ENCODE assay signal across 8 cellular contexts in the genomic region with DNA sequence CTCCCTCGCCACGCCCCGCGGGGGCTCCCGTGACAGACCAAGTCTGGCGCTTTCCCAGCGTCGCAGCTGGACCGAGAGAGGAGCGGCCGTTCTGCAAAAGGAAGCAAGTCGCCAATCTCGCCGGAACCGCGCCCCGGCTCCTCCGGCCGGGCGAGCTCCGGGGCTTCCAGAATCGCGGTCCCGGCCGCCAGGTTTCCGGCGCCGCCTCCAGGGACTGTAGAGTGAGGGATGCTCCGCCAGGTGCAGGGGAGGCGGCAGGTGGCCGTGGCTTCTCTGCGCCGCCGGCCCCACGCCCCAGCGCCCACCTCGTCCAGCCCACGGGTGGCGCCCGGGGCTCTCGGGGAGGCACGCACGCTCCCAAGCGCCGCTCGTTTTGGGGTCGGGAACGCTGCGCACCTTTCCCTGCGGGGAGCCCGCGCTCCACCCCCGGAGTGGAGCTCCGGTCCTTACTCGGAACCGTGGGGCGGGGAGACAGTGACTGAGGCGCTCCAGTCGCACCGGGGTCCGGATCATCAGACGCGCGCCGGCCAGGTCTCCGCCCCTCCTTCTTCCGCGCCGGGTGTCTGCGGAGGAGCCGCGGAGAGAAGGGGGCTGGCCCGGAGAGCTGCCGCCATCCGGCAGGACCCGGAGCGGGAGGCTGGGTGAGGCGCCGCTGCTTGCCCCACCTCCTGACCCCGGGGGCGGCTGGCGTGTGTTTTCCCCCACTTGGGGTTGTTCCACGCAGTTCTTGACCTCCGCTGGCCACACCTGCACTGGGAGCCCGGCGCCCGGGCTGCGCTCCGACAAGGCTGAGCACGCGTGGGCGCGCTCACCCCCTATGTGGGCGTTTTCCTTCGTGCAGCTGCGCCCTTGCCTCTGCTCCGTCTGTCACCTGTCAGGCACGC. TPM values are rescaled to one million over a fixed set of nuclear protein-coding genes. Genes with fewer than 3 reads are reported as not detected.
A peak's percentile ranks its signal among the peaks of the same experiment; 100 is the strongest.
DNase-seq lines count a peak whose midpoint lies in the region; ATAC-seq and TF ChIP-seq lines count a peak whose summit lies in the region.

A gene with protein sequence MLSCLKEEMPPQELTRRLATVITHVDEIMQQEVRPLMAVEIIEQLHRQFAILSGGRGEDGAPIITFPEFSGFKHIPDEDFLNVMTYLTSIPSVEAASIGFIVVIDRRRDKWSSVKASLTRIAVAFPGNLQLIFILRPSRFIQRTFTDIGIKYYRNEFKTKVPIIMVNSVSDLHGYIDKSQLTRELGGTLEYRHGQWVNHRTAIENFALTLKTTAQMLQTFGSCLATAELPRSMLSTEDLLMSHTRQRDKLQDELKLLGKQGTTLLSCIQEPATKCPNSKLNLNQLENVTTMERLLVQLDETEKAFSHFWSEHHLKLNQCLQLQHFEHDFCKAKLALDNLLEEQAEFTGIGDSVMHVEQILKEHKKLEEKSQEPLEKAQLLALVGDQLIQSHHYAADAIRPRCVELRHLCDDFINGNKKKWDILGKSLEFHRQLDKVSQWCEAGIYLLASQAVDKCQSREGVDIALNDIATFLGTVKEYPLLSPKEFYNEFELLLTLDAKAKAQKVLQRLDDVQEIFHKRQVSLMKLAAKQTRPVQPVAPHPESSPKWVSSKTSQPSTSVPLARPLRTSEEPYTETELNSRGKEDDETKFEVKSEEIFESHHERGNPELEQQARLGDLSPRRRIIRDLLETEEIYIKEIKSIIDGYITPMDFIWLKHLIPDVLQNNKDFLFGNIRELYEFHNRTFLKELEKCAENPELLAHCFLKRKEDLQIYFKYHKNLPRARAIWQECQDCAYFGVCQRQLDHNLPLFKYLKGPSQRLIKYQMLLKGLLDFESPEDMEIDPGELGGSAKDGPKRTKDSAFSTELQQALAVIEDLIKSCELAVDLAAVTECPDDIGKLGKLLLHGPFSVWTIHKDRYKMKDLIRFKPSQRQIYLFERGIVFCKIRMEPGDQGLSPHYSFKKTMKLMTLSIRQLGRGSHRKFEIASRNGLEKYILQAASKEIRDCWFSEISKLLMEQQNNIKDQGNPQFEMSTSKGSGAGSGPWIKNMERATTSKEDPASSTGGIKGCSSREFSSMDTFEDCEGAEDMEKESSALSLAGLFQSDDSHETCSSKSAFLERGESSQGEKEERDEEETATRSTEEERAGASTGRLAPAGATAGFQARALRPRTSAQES (minus strand): TSS at position 480 of the 884 bp plus-strand sequence. CDS start 642 bp downstream, outside the sequence.

- H3K27me3 ChIP-seq in heart left ventricle (peaks cover 0 to 40% (median 8%) of the 10 kb centered on the region in 9 donors), transverse colon (peaks cover 72% of the 10 kb centered on the region)

- no peak; the same call in 1 of the 2 replicates for TF ChIP-seq RAD21 in Ishikawa (IDR thresholded peaks at IDR 0.05; ENCODE audit: low read depth)

- peak within 1 kb of the TSS; percentile 51 for H3K27ac Mint-ChIP-seq in activated naive CD8-positive, alpha-beta T cell

- H3K9me3 Mint-ChIP-seq in activated naive CD8-positive, alpha-beta T cell (ENCODE audit: low read depth), result no peaks in the 10 kb centered on the region

- H3K36me3 ChIP-seq in heart left ventricle (no peaks in the 10 kb centered on the region), transverse colon (no peaks in the 10 kb centered on the region)

- H3K27ac ChIP-seq in heart left ventricle (no peak within 1 kb of the TSS), transverse colon (peak within 1 kb of the TSS in 3 of 4 donors; percentile 8 to 22 (median 20))

- TF ChIP-seq POLR2A in heart left ventricle (IDR thresholded peaks at IDR 0.05) (no peak), transverse colon (IDR thresholded peaks at IDR 0.05) (no peak)

- H3K36me3 Mint-ChIP-seq in activated naive CD8-positive, alpha-beta T cell, result no peaks in the 10 kb centered on the region

- peak within 1 kb of the TSS; percentile 92 for H3K4me3 Mint-ChIP-seq in activated naive CD8-positive, alpha-beta T cell

- peaks cover 0 to 20% (median 10%) of the 10 kb centered on the region in 12 donors for H3K4me1 ChIP-seq in heart left ventricle
- H3K4me1 ChIP-seq in transverse colon, result peaks cover 0 to 19% (median 13%) of the 10 kb centered on the region in 4 donors

- peak; percentile 72 for ATAC-seq in GM21367 (IDR thresholded peaks at IDR 0.05; ENCODE audit: unreplicated experiment)
- ATAC-seq in heart left ventricle, result peak in 3 of 4 donors; percentile 76 to 88 (median 77)

- no peak for TF ChIP-seq CTCF in heart left ventricle (IDR thresholded peaks at IDR 0.05)
- no peak for TF ChIP-seq CTCF in transverse colon (IDR thresholded peaks at IDR 0.05)

- H3K27me3 Mint-ChIP-seq in activated naive CD8-positive, alpha-beta T cell, result no peaks in the 10 kb centered on the region

- peaks cover 23% of the 10 kb centered on the region for H3K4me1 Mint-ChIP-seq in activated naive CD8-positive, alpha-beta T cell (ENCODE audit: low read depth)

- TF ChIP-seq EP300 in Ishikawa (IDR thresholded peaks at IDR 0.05; ENCODE audit: borderline replicate concordance) (0 out of 2 replicates have a peak, but pooled peaks have one; percentile 3), transverse colon (IDR thresholded peaks at IDR 0.05; ENCODE audit: low read depth) (no peak)

- intact Hi-C loops in heart left ventricle (cut with DNase I) (no loop called here), transverse colon (cut with DNase I; ENCODE audit: low total_unique reads) (no loop called here)

- no peaks in the 10 kb centered on the region for H3K9me3 ChIP-seq in heart left ventricle
- H3K9me3 ChIP-seq in transverse colon, result no peaks in the 10 kb centered on the region

- in situ Hi-C loops in transverse colon (cut with MboI; ENCODE audit: low pct_ligation_motif_present in 1 of 4, low pct_unique_long_range_greater_than_20kb in 1 of 4, low sequenced_read_pairs in 3 of 4), result no loop called here

- WGBS in heart left ventricle, 4 donors, result 0 to 1% (median 0%) methylated on average over 17 to 98 of the region's 98 CpGs
- 1% methylated on average over 45 of the region's 98 CpGs; no CpG with 5 or more reads in 1 of the 2 donors for WGBS in transverse colon (ENCODE audit: low coverage in 1 of 2), 2 donors

- DNase-seq in CD1c-positive myeloid dendritic cell (ENCODE audit: extremely low spot score) (peak; percentile 69), SK-N-DZ (ENCODE audit: low spot score) (peak; percentile 62), heart left ventricle (peak; percentile 72 to 88 (median 80)), pons (ENCODE audit: low spot score) (peak; percentile 63), transverse colon (peak; percentile 56)

- H3K4me3 ChIP-seq in heart left ventricle, result peak within 1 kb of the TSS; percentile 46 to 83 (median 72)
- H3K4me3 ChIP-seq in transverse colon, result peak within 1 kb of the TSS; percentile 39 to 72 (median 62)

TF ChIP-seq in Ishikawa, 13 proteins besides CTCF, POLR2A, EP300 and RAD21:
- TF ChIP-seq TAF1 (IDR thresholded peaks at IDR 0.05; ENCODE audit: low read depth) (no peak), NFIC (IDR thresholded peaks at IDR 0.05) (no peak), TCF12 (IDR thresholded peaks at IDR 0.05; ENCODE audit: low read depth) (peak; percentile 45; the same call in 1 of the 2 replicates), FOXM1 (IDR thresholded peaks at IDR 0.05; ENCODE audit: borderline replicate concordance, low read depth) (no peak), ZBTB7A (IDR thresholded peaks at IDR 0.05; ENCODE audit: low read depth) (peak; percentile 60; the same call in 1 of the 2 replicates), EGR1 (IDR thresholded peaks at IDR 0.05) (peak; percentile 76; the same call in 1 of the 2 replicates), TEAD4 (IDR thresholded peaks at IDR 0.05) (no peak), CREB1 (IDR thresholded peaks at IDR 0.05; ENCODE audit: low read depth) (peak; percentile 48; the same call in 1 of the 2 replicates), CEBPB (IDR thresholded peaks at IDR 0.05) (no peak)
- TF ChIP-seq, protein P1, sequence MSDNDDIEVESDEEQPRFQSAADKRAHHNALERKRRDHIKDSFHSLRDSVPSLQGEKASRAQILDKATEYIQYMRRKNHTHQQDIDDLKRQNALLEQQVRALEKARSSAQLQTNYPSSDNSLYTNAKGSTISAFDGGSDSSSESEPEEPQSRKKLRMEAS (IDR thresholded peaks at IDR 0.05), result peak; percentile 25

RNA-seq across cellular contexts. Expression of the gene that starts here (rescaled TPM):
- polyA plus RNA-seq in SK-N-DZ (2014; cell fraction: cytosol; rRNA removed), result 6.6 and 8.0 TPM in 2 replicates
- 9.2 and 10.1 TPM in 2 replicates for polyA plus RNA-seq in SK-N-DZ (2014; cell fraction: nucleus; rRNA removed)
- total RNA-seq in heart left ventricle (1 to 10 TPM in 1 of 9 donors, under 1 TPM in 7, not detected in 1; 0.12 to 1.4 (median 0.23) TPM), transverse colon (1 to 10 TPM in 3 of 4 donors, under 1 TPM in 1; 0.20 to 3.7 (median 2.0) TPM)
- under 1 TPM; 0.12 to 0.46 TPM for polyA plus RNA-seq in heart left ventricle

Comparison
In these comparisons a context has a peak if more than half of its experiments do, and no peak if none do; other contexts are left out.
1. H3K27ac ChIP-seq: peak in transverse colon (3 of 4); none in heart left ventricle (0 of 12).
2. Peak in every context shown above with its lines, with median percentiles within 50 percentile points of each other: DNase-seq.